In the genomic region with DNA sequence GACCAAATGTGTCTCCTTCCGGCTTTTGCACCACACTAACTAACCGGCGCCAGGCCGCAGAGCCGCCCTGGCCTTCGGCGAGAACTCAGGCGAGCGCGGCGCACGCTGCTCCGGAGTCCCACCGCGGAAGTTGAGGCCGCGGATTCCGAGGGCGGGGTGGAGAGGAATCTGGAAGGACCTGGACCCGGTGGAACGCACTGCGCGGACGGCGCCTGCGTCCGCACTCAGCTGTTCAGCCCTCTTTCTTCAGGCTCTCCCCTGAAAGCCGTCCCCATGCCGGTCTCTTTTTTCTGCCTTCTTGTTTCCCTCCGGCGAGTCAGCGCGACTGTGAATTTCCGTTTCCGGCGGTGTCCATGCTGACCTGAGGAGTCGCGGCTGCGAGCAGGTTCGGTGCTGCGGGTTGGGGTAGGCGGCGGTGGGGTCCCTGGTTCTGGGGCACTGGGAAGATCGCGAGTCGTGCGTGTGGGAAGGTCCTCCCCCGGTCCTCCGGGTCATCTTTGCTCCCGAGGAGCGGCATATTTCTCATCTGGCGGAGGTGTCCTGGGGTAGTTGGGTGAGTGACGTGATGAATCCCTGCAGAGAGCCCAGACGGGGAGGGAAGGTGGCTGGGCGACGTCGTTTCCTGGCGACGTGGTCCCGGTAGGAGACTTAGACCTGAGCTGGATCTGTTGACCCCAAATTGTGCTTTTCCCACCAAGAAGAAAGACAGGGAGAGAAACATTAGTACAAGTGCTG, we compare ENCODE assay signal across 1 cellular context.
A peak's percentile ranks its signal among the peaks of the same experiment; 100 is the strongest.
TF ChIP-seq lines count a peak whose summit lies in the region.

A gene with protein sequence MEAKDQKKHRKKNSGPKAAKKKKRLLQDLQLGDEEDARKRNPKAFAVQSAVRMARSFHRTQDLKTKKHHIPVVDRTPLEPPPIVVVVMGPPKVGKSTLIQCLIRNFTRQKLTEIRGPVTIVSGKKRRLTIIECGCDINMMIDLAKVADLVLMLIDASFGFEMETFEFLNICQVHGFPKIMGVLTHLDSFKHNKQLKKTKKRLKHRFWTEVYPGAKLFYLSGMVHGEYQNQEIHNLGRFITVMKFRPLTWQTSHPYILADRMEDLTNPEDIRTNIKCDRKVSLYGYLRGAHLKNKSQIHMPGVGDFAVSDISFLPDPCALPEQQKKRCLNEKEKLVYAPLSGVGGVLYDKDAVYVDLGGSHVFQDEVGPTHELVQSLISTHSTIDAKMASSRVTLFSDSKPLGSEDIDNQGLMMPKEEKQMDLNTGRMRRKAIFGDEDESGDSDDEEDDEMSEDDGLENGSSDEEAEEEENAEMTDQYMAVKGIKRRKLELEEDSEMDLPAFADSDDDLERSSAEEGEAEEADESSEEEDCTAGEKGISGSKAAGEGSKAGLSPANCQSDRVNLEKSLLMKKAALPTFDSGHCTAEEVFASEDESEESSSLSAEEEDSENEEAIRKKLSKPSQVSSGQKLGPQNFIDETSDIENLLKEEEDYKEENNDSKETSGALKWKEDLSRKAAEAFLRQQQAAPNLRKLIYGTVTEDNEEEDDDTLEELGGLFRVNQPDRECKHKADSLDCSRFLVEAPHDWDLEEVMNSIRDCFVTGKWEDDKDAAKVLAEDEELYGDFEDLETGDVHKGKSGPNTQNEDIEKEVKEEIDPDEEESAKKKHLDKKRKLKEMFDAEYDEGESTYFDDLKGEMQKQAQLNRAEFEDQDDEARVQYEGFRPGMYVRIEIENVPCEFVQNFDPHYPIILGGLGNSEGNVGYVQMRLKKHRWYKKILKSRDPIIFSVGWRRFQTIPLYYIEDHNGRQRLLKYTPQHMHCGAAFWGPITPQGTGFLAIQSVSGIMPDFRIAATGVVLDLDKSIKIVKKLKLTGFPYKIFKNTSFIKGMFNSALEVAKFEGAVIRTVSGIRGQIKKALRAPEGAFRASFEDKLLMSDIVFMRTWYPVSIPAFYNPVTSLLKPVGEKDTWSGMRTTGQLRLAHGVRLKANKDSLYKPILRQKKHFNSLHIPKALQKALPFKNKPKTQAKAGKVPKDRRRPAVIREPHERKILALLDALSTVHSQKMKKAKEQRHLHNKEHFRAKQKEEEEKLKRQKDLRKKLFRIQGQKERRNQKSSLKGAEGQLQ (plus strand): TSS at position 350 of the 735 bp plus-strand sequence. CDS start 1,600 bp downstream, outside the sequence.

TF ChIP-seq in K562, 482 proteins besides CTCF, POLR2A, EP300 and RAD21 (continued from another document):
- TF ChIP-seq STAT5B (CRISPR knock-in tag; IDR thresholded peaks at IDR 0.05) (no peak), GTF2A2 (tag; IDR thresholded peaks at IDR 0.05) (peak; percentile 91), HOMEZ (CRISPR knock-in tag; IDR thresholded peaks at IDR 0.05) (no peak), ZFP36 (IDR thresholded peaks at IDR 0.05; ENCODE audit: low read depth, low read length, partially characterized antibody) (peak; percentile 40), ZNF133 (CRISPR knock-in tag; IDR thresholded peaks at IDR 0.05) (no peak), NR2C1 (IDR thresholded peaks at IDR 0.05) (peak; percentile 86), NR2C1 (tag; IDR thresholded peaks at IDR 0.05) (peak; percentile 91), BCL6 (CRISPR knock-in tag; IDR thresholded peaks at IDR 0.05) (no peak), NFE2 (IDR thresholded peaks at IDR 0.05; ENCODE audit: low read depth) (peak; percentile 70), MAFF (IDR thresholded peaks at IDR 0.05; ENCODE audit: low read length) (no peak), ZNF316 (IDR thresholded peaks at IDR 0.05) (peak; percentile 53; the same call in 1 of the 2 replicates), TEAD1 (CRISPR knock-in tag; IDR thresholded peaks at IDR 0.05) (peak; percentile 51 to 96; a peak in 3 of 4 replicates), KAT7 (CRISPR knock-in tag; IDR thresholded peaks at IDR 0.05; ENCODE audit: borderline replicate concordance) (peak; percentile 99), XRCC4 (IDR thresholded peaks at IDR 0.05; ENCODE audit: extremely low read depth, insufficient read depth, insufficient read length) (no peak), POLR2G (IDR thresholded peaks at IDR 0.05; ENCODE audit: low read depth, low read length) (peak; percentile 98), YY1 (IDR thresholded peaks at IDR 0.05; ENCODE audit: borderline replicate concordance in 1 of 3, control insufficient read depth in 1 of 3, extremely low read depth in 1 of 3, insufficient read depth in 3 of 3, insufficient read length in 1 of 3, insufficient replicate concordance in 2 of 3, low read depth in 1 of 3, low read length in 2 of 3) (peak; percentile 38 to 91 (median 81)), NEUROD1 (IDR thresholded peaks at IDR 0.05; ENCODE audit: borderline replicate concordance, low read depth, low read length, partially characterized antibody) (peak; percentile 90), MAZ (CRISPR knock-in tag; conservative IDR thresholded peaks at IDR 0.05 in 1 of 2, IDR thresholded peaks at IDR 0.05 in 1 of 2) (peak in 1 of 2 experiments; percentile 85; a peak in 3 of 4 replicates), IRF1 (CRISPR knock-in tag; IDR thresholded peaks at IDR 0.05; ENCODE audit: borderline replicate concordance) (peak; percentile 79; the same call in 1 of the 2 replicates), ARID4B (CRISPR knock-in tag; IDR thresholded peaks at IDR 0.05) (peak; percentile 96), NRF1 (conservative IDR thresholded peaks at IDR 0.05 in 1 of 2, IDR thresholded peaks at IDR 0.05 in 1 of 2) (peak; percentile 88 to 91), ZNF584 (CRISPR knock-in tag; IDR thresholded peaks at IDR 0.05; ENCODE audit: low read depth) (peak; percentile 84; the same call in 1 of the 2 replicates), POLR2B (IDR thresholded peaks at IDR 0.05; ENCODE audit: low read depth, partially characterized antibody) (peak; percentile 97)
- TF ChIP-seq, protein P1, sequence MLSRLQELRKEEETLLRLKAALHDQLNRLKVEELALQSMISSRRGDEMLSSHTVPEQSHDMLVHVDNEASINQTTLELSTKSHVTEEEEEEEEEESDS (CRISPR knock-in tag; IDR thresholded peaks at IDR 0.05): no peak
